In genomic region chr5:142783601-142784291, GRCh38 we compare ENCODE assay signal across 8 cellular contexts. TPM values are rescaled to one million over a fixed set of nuclear protein-coding genes. Genes with fewer than 3 reads are reported as not detected.
DNase-seq lines count a peak whose midpoint lies in the region; ATAC-seq and TF ChIP-seq lines count a peak whose summit lies in the region.

No MANE protein-coding gene starts in this region.

- TF ChIP-seq CTCF in Peyer's patch (IDR thresholded peaks at IDR 0.05) (no peak), dorsolateral prefrontal cortex (IDR thresholded peaks at IDR 0.05 in 54 of 56, conservative IDR thresholded peaks at IDR 0.05 in 2 of 56; ENCODE audit: low read depth in 1 of 56, partially characterized antibody in 56 of 56) (peak in 4 of 56 donors; percentile 5 to 15 (median 12)), nephron progenitor cell (IDR thresholded peaks at IDR 0.05) (no peak), upper lobe of right lung (IDR thresholded peaks at IDR 0.05) (no peak), brain microvascular endothelial cell (IDR thresholded peaks at IDR 0.05; ENCODE audit: low read depth, low read length, missing control alignments) (no peak)

- H3K4me1 ChIP-seq in Peyer's patch: peaks cover 0 to 42% (median 0%) of the 10 kb centered on the region in 4 donors
- H3K4me1 ChIP-seq in upper lobe of right lung: peaks cover 26% of the 10 kb centered on the region

- in situ Hi-C loops in brain microvascular endothelial cell (cut with HindIII; ENCODE audit: low pct_ligation_motif_present, low sequenced_read_pairs): no loop called here

- peak; percentile 63 for DNase-seq in CD1c-positive myeloid dendritic cell (ENCODE audit: extremely low spot score)
- DNase-seq in Peyer's patch: no peak
- peak in 6 of 10 donors; percentile 33 to 58 (median 52) for DNase-seq in dorsolateral prefrontal cortex
- peak; percentile 15 for DNase-seq in nephron progenitor cell
- no peak for DNase-seq in upper lobe of right lung
- no peak for DNase-seq in NCI-H82 treated with DMSO at 0.1 percent for 48 hours (lab: John Stamatoyannopoulos, UW; ENCODE audit: unreplicated experiment)
- no peak for DNase-seq in brain microvascular endothelial cell

- H3K27me3 ChIP-seq in Peyer's patch (no peaks in the 10 kb centered on the region), dorsolateral prefrontal cortex (no peaks in the 10 kb centered on the region), upper lobe of right lung (no peaks in the 10 kb centered on the region), brain microvascular endothelial cell (replicated peaks) (no peaks in the 10 kb centered on the region)

- peak overlapping the region in 3 of 4 donors; percentile 8 to 55 (median 25) for H3K27ac ChIP-seq in Peyer's patch
- peak overlapping the region in 52 of 59 donors; percentile 5 to 82 (median 62) for H3K27ac ChIP-seq in dorsolateral prefrontal cortex
- peak overlapping the region; percentile 40 for H3K27ac ChIP-seq in upper lobe of right lung
- H3K27ac ChIP-seq in brain microvascular endothelial cell: no peak overlapping the region

- H3K36me3 ChIP-seq in Peyer's patch: no peaks in the 10 kb centered on the region
- no peaks in the 10 kb centered on the region for H3K36me3 ChIP-seq in upper lobe of right lung
- no peaks in the 10 kb centered on the region for H3K36me3 ChIP-seq in brain microvascular endothelial cell (replicated peaks)

- intact Hi-C loops in dorsolateral prefrontal cortex (cut with DNase I): no loop called here
- intact Hi-C loops in upper lobe of right lung (cut with DNase I): no loop called here

- no peaks in the 10 kb centered on the region for H3K9me3 Mint-ChIP-seq in nephron progenitor cell

- H3K4me1 Mint-ChIP-seq in nephron progenitor cell: peaks cover 63% of the 10 kb centered on the region

- H3K9me3 ChIP-seq in Peyer's patch (no peaks in the 10 kb centered on the region), upper lobe of right lung (no peaks in the 10 kb centered on the region)

- peak overlapping the region in 1 of 4 donors; percentile 9 for H3K4me3 ChIP-seq in Peyer's patch
- peak overlapping the region in 46 of 59 donors; percentile 0 to 56 (median 30) for H3K4me3 ChIP-seq in dorsolateral prefrontal cortex
- no peak overlapping the region for H3K4me3 ChIP-seq in upper lobe of right lung
- no peak overlapping the region for H3K4me3 ChIP-seq in brain microvascular endothelial cell (ENCODE audit: low read depth, low read length)

- no peaks in the 10 kb centered on the region for H3K36me3 Mint-ChIP-seq in nephron progenitor cell (ENCODE audit: low read depth)

- H3K27ac Mint-ChIP-seq in nephron progenitor cell: peak overlapping the region; percentile 12

- TF ChIP-seq POLR2A in Peyer's patch (IDR thresholded peaks at IDR 0.05): no peak

- H3K27me3 Mint-ChIP-seq in nephron progenitor cell (ENCODE audit: low read depth, poor library complexity): peaks cover 3% of the 10 kb centered on the region

- H3K4me3 Mint-ChIP-seq in nephron progenitor cell: no peak overlapping the region

- ATAC-seq in GM21576 (IDR thresholded peaks at IDR 0.05; ENCODE audit: unreplicated experiment) (peak; percentile 80), upper lobe of right lung (peak; percentile 55)

RNA-seq across cellular contexts. Expression of gene ARHGAP26, which starts 13.6 kb away (rescaled TPM):
- 100 to 1,000 TPM in 3 of 4 donors, 10 to 100 TPM in 1; 60.1 to 180 (median 126) TPM for total RNA-seq in Peyer's patch
- total RNA-seq in dorsolateral prefrontal cortex: 100 to 1,000 TPM in 119 of 120 experiments, 10 to 100 TPM in 1; 84.5 to 257 (median 180) TPM
- 35.4 TPM for total RNA-seq in upper lobe of right lung

Comparison
In these comparisons a context has a peak if more than half of its experiments do, and no peak if none do; other contexts are left out.
1. DNase-seq: peak in CD1c-positive myeloid dendritic cell (single experiment), dorsolateral prefrontal cortex (6 of 10) and nephron progenitor cell (single experiment); none in Peyer's patch (0 of 3), upper lobe of right lung (single experiment), NCI-H82 treated with DMSO at 0.1 percent for 48 hours (single experiment) and brain microvascular endothelial cell (single experiment).
2. H3K4me3 ChIP-seq: peak in dorsolateral prefrontal cortex (46 of 59); none in upper lobe of right lung (single experiment) and brain microvascular endothelial cell (single experiment).